ENCODE assay signal across 19 cellular contexts in genomic region chr6:48098923-48099322, GRCh38. TPM values are rescaled to one million over a fixed set of nuclear protein-coding genes. Genes with fewer than 3 reads are reported as not detected.
A peak's percentile ranks its signal among the peaks of the same experiment; 100 is the strongest.
DNase-seq lines count a peak whose midpoint lies in the region; ATAC-seq, FAIRE-seq and TF ChIP-seq lines count a peak whose summit lies in the region.
"Had no signal": no experiment of that assay in that cellular context is flagged by ENCODE, and none has a peak within 500 bp of the region (broad histone marks: within the 10 kb centered on the region; RNA-seq: fewer than 3 reads in every experiment).

No MANE protein-coding gene starts in this region.

- peaks cover 4% of the 10 kb centered on the region for H3K4me1 ChIP-seq in astrocyte (ENCODE audit: insufficient read depth, low read length)
- H3K4me1 ChIP-seq in mesenchymal stem cell (ENCODE audit: control insufficient read depth, insufficient read depth, low read depth, low read length) = peaks cover 1% of the 10 kb centered on the region
- no peaks in the 10 kb centered on the region for H3K4me1 ChIP-seq in prostate gland (replicated peaks)

- no peak overlapping the region for H4K8ac ChIP-seq in mesenchymal stem cell (ENCODE audit: low read length)

- no peak overlapping the region for H3K18ac ChIP-seq in mesenchymal stem cell (ENCODE audit: low read depth in 1 of 2, low read length in 2 of 2)

- H3K27me3 ChIP-seq in astrocyte (ENCODE audit: insufficient read depth, low read length) = no peaks in the 10 kb centered on the region
- H3K27me3 ChIP-seq in mesenchymal stem cell (ENCODE audit: control insufficient read depth in 1 of 2, insufficient read depth in 1 of 2, low read length in 2 of 2) = no peaks in the 10 kb centered on the region
- no peaks in the 10 kb centered on the region for H3K27me3 ChIP-seq in prostate gland (replicated peaks; ENCODE audit: insufficient read depth)
- H3K27me3 ChIP-seq: adrenal gland, upper lobe of left lung had no signal

- WGBS in mesenchymal stem cell = 92% methylated on average over 3 of the region's 3 CpGs
- 38% methylated on average over 3 of the region's 3 CpGs for WGBS in prostate gland

- no peak for ATAC-seq in GM19467 (IDR thresholded peaks at IDR 0.05; ENCODE audit: unreplicated experiment)

- peaks cover 24% of the 10 kb centered on the region for H3K36me3 Mint-ChIP-seq in astrocyte (ENCODE audit: low read depth, unreplicated experiment)

- DNase-seq in NCI-H1105 treated with DMSO at 0.1 percent for 48 hours (lab: John Stamatoyannopoulos, UW) (peak; percentile 30), NCI-H1105 (lab: John Stamatoyannopoulos, UW) (no peak), NCI-H2029 (lab: John Stamatoyannopoulos, UW) (peak; percentile 63), astrocyte (ENCODE audit: low read depth) (peak; percentile 41), mesenchymal stem cell (no peak), T1000 (lab: John Stamatoyannopoulos, UW) (no peak), prostate gland (ENCODE audit: low spot score) (no peak)
- DNase-seq: 8988T; activated CD4-positive, CD25-positive, alpha-beta regulatory T cell treated with anti-CD3 and anti-CD28 coated beads, Interleukin-2, amount 50 U/mL, for 72 hours; EL; foreskin melanocyte; NCI-H2171; SIG-M5; upper lobe of left lung had no signal

- no peak overlapping the region for H2BK120ac ChIP-seq in mesenchymal stem cell (ENCODE audit: low read depth, low read length)

- H3K9me3 ChIP-seq in astrocyte (ENCODE audit: insufficient read depth, low read depth, low read length) (no peaks in the 10 kb centered on the region), mesenchymal stem cell (ENCODE audit: control insufficient read depth, low read length) (no peaks in the 10 kb centered on the region), prostate gland (no peaks in the 10 kb centered on the region)
- H3K9me3 ChIP-seq: adrenal gland, upper lobe of left lung had no signal

- H3K14ac ChIP-seq in mesenchymal stem cell (ENCODE audit: low read length in 2 of 2) = no peak overlapping the region

- no peak overlapping the region for H3K23ac ChIP-seq in mesenchymal stem cell (ENCODE audit: low read length in 2 of 2)

- intact Hi-C loops in prostate gland (cut with DNase I) = no loop called here

- no peak overlapping the region for H2BK15ac ChIP-seq in mesenchymal stem cell (ENCODE audit: low read depth, poor library complexity, severe bottlenecking)

- H3K4me1 Mint-ChIP-seq in astrocyte (ENCODE audit: low read depth, unreplicated experiment) = peaks cover 23% of the 10 kb centered on the region

- H4K20me1 ChIP-seq in astrocyte (ENCODE audit: insufficient read depth, low read length) = peaks cover 58% of the 10 kb centered on the region

- H2BK5ac ChIP-seq in mesenchymal stem cell (ENCODE audit: low read depth, low read length, poor library complexity, severe bottlenecking) = no peak overlapping the region

- H2AK5ac ChIP-seq in mesenchymal stem cell (ENCODE audit: low read length, severe bottlenecking) = no peak overlapping the region

- no peak overlapping the region for H4K91ac ChIP-seq in mesenchymal stem cell (ENCODE audit: low read length)

- no peak overlapping the region for H3K4me2 ChIP-seq in astrocyte (ENCODE audit: low read length)
- no peak overlapping the region for H3K4me2 ChIP-seq in mesenchymal stem cell (ENCODE audit: low read length, poor library complexity, severe bottlenecking)

- no peak overlapping the region for H3K27ac Mint-ChIP-seq in astrocyte (ENCODE audit: unreplicated experiment)
- H3K27ac Mint-ChIP-seq: activated T-helper 2 cell treated with anti-CD3 and anti-CD28 coated beads, Interferon-gamma antibody, Interleukin-2, Interleukin-4, amounts not matched to agents 10 μg/mL and 5 μg/mL and 100 μg/mL, durations not matched to agents 14 hours and 24 hours and 36 hours; stimulated activated naive CD8-positive, alpha-beta T cell treated with anti-CD3 and anti-CD28 coated beads, Interleukin-15, Interleukin-2, amounts not matched to agents 100 ng/mL and 50 ng/mL, for 24 hours; T-helper 2 cell treated with Interferon-gamma antibody and Interleukin-4, amounts not matched to agents 5 μg/mL and 100 μg/mL, for 36 hours had no signal

- H3K4ac ChIP-seq in mesenchymal stem cell (ENCODE audit: low read depth in 1 of 2, low read length in 2 of 2) = no peak overlapping the region

- no peak overlapping the region for H3K4me3 ChIP-seq in astrocyte (ENCODE audit: insufficient read depth, low read depth, low read length)
- H3K4me3 ChIP-seq in mesenchymal stem cell (ENCODE audit: insufficient read depth in 1 of 2, low read depth in 1 of 2, low read length in 2 of 2) = no peak overlapping the region
- no peak overlapping the region for H3K4me3 ChIP-seq in prostate gland
- H3K4me3 ChIP-seq: adrenal gland, upper lobe of left lung had no signal

- H2BK12ac ChIP-seq in mesenchymal stem cell (ENCODE audit: low read length in 2 of 2) = no peak overlapping the region

- no peak overlapping the region for H3K4me3 Mint-ChIP-seq in astrocyte (ENCODE audit: unreplicated experiment)
- H3K4me3 Mint-ChIP-seq: stimulated activated naive CD8-positive, alpha-beta T cell treated with anti-CD3 and anti-CD28 coated beads, Interleukin-15, Interleukin-2, amounts not matched to agents 100 ng/mL and 50 ng/mL, for 24 hours; T-helper 2 cell treated with Interferon-gamma antibody and Interleukin-4, amounts not matched to agents 5 μg/mL and 100 μg/mL, for 36 hours had no signal

- peaks cover 41% of the 10 kb centered on the region for H3K79me2 ChIP-seq in astrocyte (ENCODE audit: insufficient read depth, low read length)

- TF ChIP-seq POLR2A in prostate gland (IDR thresholded peaks at IDR 0.05) = no peak

- FAIRE-seq in astrocyte (lab: Jason Lieb, UNC) = no peak

- no peak overlapping the region for H3K27ac ChIP-seq in astrocyte (ENCODE audit: low read depth, low read length)
- H3K27ac ChIP-seq in mesenchymal stem cell (ENCODE audit: low read length, poor library complexity, severe bottlenecking) = no peak overlapping the region
- no peak overlapping the region for H3K27ac ChIP-seq in prostate gland
- H3K27ac ChIP-seq: adrenal gland had no signal

- H3K9ac ChIP-seq in astrocyte (ENCODE audit: low read length) = no peak overlapping the region
- peak overlapping the region; percentile 28 for H3K9ac ChIP-seq in mesenchymal stem cell (ENCODE audit: low read length)

- no peaks in the 10 kb centered on the region for H3K27me3 Mint-ChIP-seq in astrocyte (ENCODE audit: low read depth, unreplicated experiment)
- H3K27me3 Mint-ChIP-seq: stimulated activated naive CD8-positive, alpha-beta T cell treated with anti-CD3 and anti-CD28 coated beads, Interleukin-15, Interleukin-2, amounts not matched to agents 100 ng/mL and 50 ng/mL, for 24 hours had no signal

- H3K79me1 ChIP-seq in mesenchymal stem cell (replicated peaks; ENCODE audit: low read length, poor library complexity, severe bottlenecking) = peaks cover 5% of the 10 kb centered on the region

- no peak overlapping the region for H2AFZ ChIP-seq in astrocyte (ENCODE audit: low read depth, low read length)
- no peak overlapping the region for H2AFZ ChIP-seq in mesenchymal stem cell (ENCODE audit: low read depth, low read length)

- no peaks in the 10 kb centered on the region for H3K9me3 Mint-ChIP-seq in astrocyte (ENCODE audit: unreplicated experiment)
- H3K9me3 Mint-ChIP-seq: stimulated activated naive CD8-positive, alpha-beta T cell treated with anti-CD3 and anti-CD28 coated beads, Interleukin-15, Interleukin-2, amounts not matched to agents 100 ng/mL and 50 ng/mL, for 24 hours; T-helper 2 cell treated with Interferon-gamma antibody and Interleukin-4, amounts not matched to agents 5 μg/mL and 100 μg/mL, for 36 hours had no signal

- TF ChIP-seq CTCF in astrocyte (IDR thresholded peaks at IDR 0.05; ENCODE audit: insufficient read depth, low read depth, low read length) = no peak
- TF ChIP-seq CTCF in prostate gland (IDR thresholded peaks at IDR 0.05) = no peak

- no peaks in the 10 kb centered on the region for H3K36me3 ChIP-seq in astrocyte (ENCODE audit: insufficient read depth, low read length)
- H3K36me3 ChIP-seq in mesenchymal stem cell (ENCODE audit: control insufficient read depth in 1 of 2, insufficient read depth in 2 of 2, low read depth in 1 of 2, low read length in 2 of 2) = peaks cover 12 to 36% of the 10 kb centered on the region in 2 experiments
- H3K36me3 ChIP-seq in prostate gland = no peaks in the 10 kb centered on the region
- H3K36me3 ChIP-seq: adrenal gland, upper lobe of left lung had no signal

RNA-seq across cellular contexts. Expression of gene PTCHD4, which starts 12.1 kb away (rescaled TPM):
- total RNA-seq in astrocyte = 11.4 and 12.4 TPM in 2 replicates
- 7.8 TPM for polyA plus RNA-seq in mesenchymal stem cell (2013, experiment 1 of 2)
- polyA plus RNA-seq in mesenchymal stem cell (2013, experiment 2 of 2) = 8.5 TPM
- 1 to 10 TPM; 1.0 to 1.1 TPM for total RNA-seq in prostate gland
- total RNA-seq: activated T-helper 2 cell treated with anti-CD3 and anti-CD28 coated beads, Interferon-gamma antibody, Interleukin-2, Interleukin-4, amounts not matched to agents 10 μg/mL and 5 μg/mL and 100 μg/mL, durations not matched to agents 14 hours and 24 hours and 36 hours had no signal

Comparison
In these comparisons a context has a peak if more than half of its experiments do, and no peak if none do; other contexts are left out.
1. DNase-seq: peak in NCI-H1105 treated with DMSO at 0.1 percent for 48 hours (single experiment), NCI-H2029 (single experiment) and astrocyte (single experiment); none in NCI-H1105 (single experiment), mesenchymal stem cell (single experiment), T1000 (single experiment) and prostate gland (single experiment).